In the genomic region with DNA sequence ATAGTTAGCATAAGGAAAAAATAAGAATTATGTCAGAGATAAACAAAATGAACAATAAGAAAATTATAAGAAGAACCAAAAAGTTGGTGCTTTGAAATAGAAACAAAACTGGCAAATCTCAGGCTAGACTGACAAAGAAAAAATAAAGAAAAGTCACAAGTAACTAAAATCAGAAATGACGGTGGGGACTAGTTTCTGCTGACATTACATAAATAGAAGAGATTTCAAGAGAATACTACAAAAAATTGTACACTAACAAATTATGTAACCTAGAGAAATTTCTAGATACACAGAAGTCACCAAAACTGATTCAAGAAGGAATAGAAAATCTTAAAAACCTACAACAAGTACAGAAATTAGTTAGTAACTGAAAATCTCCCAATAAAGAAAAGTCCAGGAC, we compare ENCODE assay signal across 1 cellular context.
TF ChIP-seq lines count a peak whose summit lies in the region.

No MANE protein-coding gene starts in this region.

TF ChIP-seq in K562, 482 proteins besides CTCF, POLR2A, EP300 and RAD21 (continued from another document):
- TF ChIP-seq C11orf30 (IDR thresholded peaks at IDR 0.05; ENCODE audit: low read depth) (peak; percentile 62), SAP30 (IDR thresholded peaks at IDR 0.05; ENCODE audit: borderline replicate concordance, insufficient read depth, low read depth, low read length, poor library complexity, severe bottlenecking) (no peak), ZNF316 (IDR thresholded peaks at IDR 0.05) (peak; percentile 83)
TF ChIP-seq in K562: peak in this region for 4.
